ENCODE assay signal across 21 cellular contexts in the genomic region with DNA sequence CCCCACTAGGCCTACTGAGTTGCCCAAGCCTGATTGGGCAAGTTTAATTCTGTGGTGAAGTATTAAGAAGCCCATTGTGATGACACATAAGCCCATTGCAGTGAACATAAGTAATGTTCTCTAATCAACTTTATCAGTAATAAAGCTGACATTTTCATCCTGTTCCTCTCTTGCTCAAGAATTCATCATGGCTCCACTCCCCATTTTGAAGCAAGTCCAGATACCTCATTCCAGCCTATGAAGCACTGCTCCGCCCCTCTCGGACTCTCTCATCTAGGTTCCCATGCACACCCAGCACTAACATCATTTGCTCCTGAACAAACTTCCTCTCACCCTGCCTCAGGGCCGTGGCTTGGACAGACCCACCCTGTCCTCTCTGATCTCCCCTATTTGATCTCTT. TPM values are rescaled to one million over a fixed set of nuclear protein-coding genes. Genes with fewer than 3 reads are reported as not detected.
DNase-seq lines count a peak whose midpoint lies in the region; ATAC-seq, FAIRE-seq and TF ChIP-seq lines count a peak whose summit lies in the region.
"Had no signal": no experiment of that assay in that cellular context is flagged by ENCODE, and none has a peak within 500 bp of the region (broad histone marks: within the 10 kb centered on the region; RNA-seq: fewer than 3 reads in every experiment).

No MANE protein-coding gene starts in this region.

- no peak overlapping the region for H3K27ac Mint-ChIP-seq in MCF 10A (ENCODE audit: low read depth, unreplicated experiment)
- H3K27ac Mint-ChIP-seq in endothelial cell (ENCODE audit: unreplicated experiment), result no peak overlapping the region
- H3K27ac Mint-ChIP-seq in neural progenitor cell, result peak overlapping the region; percentile 2
- H3K27ac Mint-ChIP-seq: CD14-positive monocyte had no signal

- H3K9me3 Mint-ChIP-seq in MCF 10A (ENCODE audit: unreplicated experiment), result no peaks in the 10 kb centered on the region
- H3K9me3 Mint-ChIP-seq in endothelial cell (ENCODE audit: unreplicated experiment), result no peaks in the 10 kb centered on the region
- H3K9me3 Mint-ChIP-seq in neural progenitor cell, result peaks cover 4% of the 10 kb centered on the region
- H3K9me3 Mint-ChIP-seq: CD4-positive, alpha-beta memory T cell had no signal

- CTCF ChIA-PET in mammary epithelial cell (lab: Charles Lee; ENCODE audit: low non-redundant PET), result no interaction called here
- CTCF ChIA-PET in MCF 10A (lab: Yijun Ruan, JAX), result interaction anchor here (0.5 to 7.3 kb wide), 7 partner anchors 8 to 200 kb away, joined by 3 to 44 read pairs (median 3); no protein-coding TSS in a partner anchor

- H3K36me3 Mint-ChIP-seq in MCF 10A (ENCODE audit: insufficient read depth, unreplicated experiment), result no peaks in the 10 kb centered on the region
- H3K36me3 Mint-ChIP-seq in endothelial cell (ENCODE audit: low read depth, unreplicated experiment), result peaks cover 48% of the 10 kb centered on the region
- peaks cover 44% of the 10 kb centered on the region for H3K36me3 Mint-ChIP-seq in neural progenitor cell
- H3K36me3 Mint-ChIP-seq: CD14-positive monocyte; CD4-positive, alpha-beta memory T cell had no signal

- no peak overlapping the region for H3K9ac ChIP-seq in mammary epithelial cell (ENCODE audit: insufficient read depth, low read length)
- H3K9ac ChIP-seq in neural progenitor cell, result no peak overlapping the region
- H3K9ac ChIP-seq: BLaER1 had no signal

- no TSS peak for BruUV-seq in mammary epithelial cell (replicated peaks; lab: Mats Ljungman, UMichigan)
- BruUV-seq in MCF 10A (replicated peaks; lab: Mats Ljungman, UMichigan), result no TSS peak

- 71% methylated on average over 3 of the region's 3 CpGs for whole genome bisulfite sequencing in mammary epithelial cell (ENCODE audit: low coverage, missing lambda C conversion rate)
- 95 to 96% methylated on average over 3 of the region's 3 CpGs for WGBS in thyroid gland, 2 donors
- 76% methylated on average over 3 of the region's 3 CpGs for WGBS in right lobe of liver (ENCODE audit: insufficient coverage, low coverage, low lambda C conversion rate, missing lambda C conversion rate)

- in situ Hi-C loops in mammary epithelial cell (cut with MboI; ENCODE audit: low sequenced_read_pairs in 2 of 2), result no loop called here

- TF ChIP-seq CTCF in mammary epithelial cell (conservative IDR thresholded peaks at IDR 0.05 in 1 of 2, IDR thresholded peaks at IDR 0.05 in 1 of 2; ENCODE audit: extremely low read depth in 1 of 2, insufficient read depth in 1 of 2, low read depth in 1 of 2, low read length in 2 of 2) (no peak), MCF 10A (IDR thresholded peaks at IDR 0.05; ENCODE audit: unreplicated experiment) (no peak), endothelial cell (IDR thresholded peaks at IDR 0.05; ENCODE audit: unreplicated experiment) (no peak), neural progenitor cell (IDR thresholded peaks at IDR 0.05) (no peak), thyroid gland (IDR thresholded peaks at IDR 0.05) (no peak), right lobe of liver (IDR thresholded peaks at IDR 0.05) (no peak)

- DNase-seq in mammary epithelial cell (peak; percentile 15), MCF 10A (ENCODE audit: unreplicated experiment) (no peak), endothelial cell (ENCODE audit: low spot score) (no peak), neural progenitor cell (ENCODE audit: low spot score) (no peak), HTR-8/SVneo (ENCODE audit: insufficient read length, low spot score) (no peak), thyroid gland (no peak), right lobe of liver (no peak)
- no peak for DNase-seq in activated CD8-positive, alpha-beta memory T cell treated with anti-CD3 and anti-CD28 coated beads, Interleukin-2, amount 50 U/mL, for 48 hours
- DNase-seq: CD4-positive, alpha-beta memory T cell; DMS79 treated with DMSO at 0.1 percent for 48 hours; GF-D8; HCEC 1CT; IMR-90 had no signal

- H3K4me2 ChIP-seq in mammary epithelial cell (ENCODE audit: insufficient read depth, low read depth, low read length) (no peak overlapping the region), neural progenitor cell (no peak overlapping the region)
- H3K4me2 ChIP-seq: A549, BLaER1 had no signal

- H3K36me3 ChIP-seq in mammary epithelial cell (ENCODE audit: insufficient read depth, low read length) (no peaks in the 10 kb centered on the region), neural progenitor cell (no peaks in the 10 kb centered on the region), thyroid gland (no peaks in the 10 kb centered on the region), right lobe of liver (peaks cover 0 to 7% (median 0%) of the 10 kb centered on the region in 4 donors)

- H3K27me3 Mint-ChIP-seq in MCF 10A (ENCODE audit: insufficient read depth, unreplicated experiment) (no peaks in the 10 kb centered on the region), endothelial cell (ENCODE audit: unreplicated experiment) (peaks cover 16% of the 10 kb centered on the region), neural progenitor cell (ENCODE audit: insufficient read depth, low read depth) (peaks cover 2% of the 10 kb centered on the region)
- H3K27me3 Mint-ChIP-seq: CD4-positive, alpha-beta memory T cell had no signal

- FAIRE-seq in HTR-8/SVneo (lab: Jason Lieb, UNC), result no peak
- FAIRE-seq: A549, H1 had no signal

- POLR2A ChIA-PET in MCF 10A (lab: Yijun Ruan, JAX), result interaction anchor here (1.4 kb wide), 1 partner anchor 14 kb away, joined by 6 read pairs; no protein-coding TSS in a partner anchor

- H4K20me1 ChIP-seq in mammary epithelial cell (ENCODE audit: insufficient read depth, low read length) (no peaks in the 10 kb centered on the region), neural progenitor cell (ENCODE audit: low read depth) (peaks cover 98% of the 10 kb centered on the region)

- TF ChIP-seq POLR2A in thyroid gland (IDR thresholded peaks at IDR 0.05), result no peak
- no peak for TF ChIP-seq POLR2A in right lobe of liver (IDR thresholded peaks at IDR 0.05)

- H3K4me3 Mint-ChIP-seq in MCF 10A (ENCODE audit: unreplicated experiment) (no peak overlapping the region), endothelial cell (ENCODE audit: unreplicated experiment) (peak overlapping the region; percentile 61), neural progenitor cell (no peak overlapping the region)
- H3K4me3 Mint-ChIP-seq: CD14-positive monocyte; CD4-positive, alpha-beta memory T cell had no signal

- H3K79me2 ChIP-seq in mammary epithelial cell (ENCODE audit: insufficient read depth, low read length), result no peaks in the 10 kb centered on the region
- peaks cover 50% of the 10 kb centered on the region for H3K79me2 ChIP-seq in neural progenitor cell (ENCODE audit: low read depth)

- dilution Hi-C loops in mammary epithelial cell (cut with HindIII; ENCODE audit: low sequenced_read_pairs), result no loop called here

- H3K27ac ChIP-seq in mammary epithelial cell (ENCODE audit: insufficient read depth, low read depth, low read length) (no peak overlapping the region), neural progenitor cell (no peak overlapping the region), thyroid gland (no peak overlapping the region), right lobe of liver (no peak overlapping the region)
- H3K27ac ChIP-seq: 22Rv1, A549, BLaER1, HL-60 had no signal

- H3K4me3 ChIP-seq in mammary epithelial cell (replicated peaks in 1 of 3; ENCODE audit: insufficient read depth in 1 of 3, low read depth in 2 of 3, low read length in 3 of 3) (no peak overlapping the region), neural progenitor cell (no peak overlapping the region), thyroid gland (replicated peaks in 1 of 3) (no peak overlapping the region), right lobe of liver (no peak overlapping the region)
- H3K4me3 ChIP-seq: A549, BLaER1 had no signal

- peaks cover 19% of the 10 kb centered on the region for H3K4me1 ChIP-seq in mammary epithelial cell (ENCODE audit: insufficient read depth, low read length)
- peaks cover 5% of the 10 kb centered on the region for H3K4me1 ChIP-seq in neural progenitor cell
- peaks cover 14 to 16% of the 10 kb centered on the region in 2 donors for H3K4me1 ChIP-seq in thyroid gland
- peaks cover 0 to 4% (median 0%) of the 10 kb centered on the region in 4 donors for H3K4me1 ChIP-seq in right lobe of liver
- H3K4me1 ChIP-seq: A549 had no signal

- H3K9me3 ChIP-seq in mammary epithelial cell (replicated peaks; ENCODE audit: insufficient read depth, low read length), result no peaks in the 10 kb centered on the region
- no peaks in the 10 kb centered on the region for H3K9me3 ChIP-seq in neural progenitor cell (ENCODE audit: low read depth)
- H3K9me3 ChIP-seq in thyroid gland, result no peaks in the 10 kb centered on the region
- H3K9me3 ChIP-seq in right lobe of liver, result no peaks in the 10 kb centered on the region
- H3K9me3 ChIP-seq: A549, BLaER1 had no signal

- H3K4me1 Mint-ChIP-seq in MCF 10A (ENCODE audit: insufficient read depth, unreplicated experiment) (peaks cover 8% of the 10 kb centered on the region), endothelial cell (ENCODE audit: unreplicated experiment) (peaks cover 17% of the 10 kb centered on the region), neural progenitor cell (peaks cover 15% of the 10 kb centered on the region)

- H3K27me3 ChIP-seq in mammary epithelial cell (ENCODE audit: insufficient read depth, low read length), result no peaks in the 10 kb centered on the region
- no peaks in the 10 kb centered on the region for H3K27me3 ChIP-seq in neural progenitor cell
- H3K27me3 ChIP-seq in thyroid gland, result no peaks in the 10 kb centered on the region
- H3K27me3 ChIP-seq in right lobe of liver, result no peaks in the 10 kb centered on the region
- H3K27me3 ChIP-seq: BLaER1 had no signal

- intact Hi-C loops in mammary epithelial cell (cut with micrococcal nuclease) (no loop called here), MCF 10A (cut with micrococcal nuclease) (no loop called here), thyroid gland (cut with DNase I) (no loop called here), right lobe of liver (cut with DNase I) (no loop called here)

- no peaks in the 10 kb centered on the region for H3F3A ChIP-seq in neural progenitor cell (ENCODE audit: low read depth)

- no peak for ATAC-seq in right lobe of liver
- ATAC-seq: A549 had no signal

- H2AFZ ChIP-seq in mammary epithelial cell (ENCODE audit: low read depth, low read length), result no peak overlapping the region
- no peak overlapping the region for H2AFZ ChIP-seq in neural progenitor cell (replicated peaks)

RNA-seq across cellular contexts. Expression of a gene that starts 10.5 kb away (rescaled TPM):
- total RNA-seq in mammary epithelial cell (1 to 10 TPM in 1 of 2 donors, under 1 TPM in 1; 0.50 to 1.3 TPM), MCF 10A (2022) (0.34 and 0.44 TPM in 2 replicates), endothelial cell (ENCODE audit: unreplicated experiment) (23.0 TPM), neural progenitor cell (ENCODE audit: low replicate concordance) (32.2 and 53.7 TPM in 2 replicates), thyroid gland (10 to 100 TPM in 1 of 4 donors, 1 to 10 TPM in 3; 8.0 to 15.9 (median 8.7) TPM), right lobe of liver (10 to 100 TPM; 12.7 to 23.5 (median 15.1) TPM)
- 1.0 TPM for polyA plus RNA-seq in mammary epithelial cell
- polyA minus RNA-seq in mammary epithelial cell, result not detected

RNA-seq across cellular contexts. Expression of a gene that starts 47.5 kb away (rescaled TPM):
- total RNA-seq in mammary epithelial cell (10 to 100 TPM; 15.0 to 42.8 TPM), MCF 10A (2022) (15.1 and 16.9 TPM in 2 replicates), endothelial cell (ENCODE audit: unreplicated experiment) (not detected), neural progenitor cell (ENCODE audit: low replicate concordance) (0.09 and 0.30 TPM in 2 replicates), thyroid gland (100 to 1,000 TPM; 132 to 313 (median 234) TPM), right lobe of liver (1 to 10 TPM in 1 of 6 experiments, under 1 TPM in 2, not detected in 3; 0.06 to 1.4 (median 0.19) TPM)
- polyA plus RNA-seq in mammary epithelial cell, result 10.5 TPM
- polyA minus RNA-seq in mammary epithelial cell, result 25.9 TPM
- total RNA-seq: HT1080, IMR-90 had no signal
- polyA plus RNA-seq: A549, AG04450, IMR-90 had no signal

RNA-seq across cellular contexts. Expression of a gene that starts 47.6 kb away (rescaled TPM):
- total RNA-seq in mammary epithelial cell, result 1 to 10 TPM; 1.8 to 5.5 TPM
- 2.2 TPM for polyA plus RNA-seq in mammary epithelial cell
- polyA minus RNA-seq in mammary epithelial cell, result not detected
- total RNA-seq in MCF 10A (2022), result 1.3 and 3.0 TPM in 2 replicates
- total RNA-seq in endothelial cell (ENCODE audit: unreplicated experiment), result 1.9 TPM
- not detected in 2 replicates for total RNA-seq in neural progenitor cell (ENCODE audit: low replicate concordance)
- total RNA-seq in thyroid gland, result 100 to 1,000 TPM in 3 of 4 donors, 10 to 100 TPM in 1; 97.0 to 187 (median 150) TPM
- not detected for total RNA-seq in right lobe of liver
- total RNA-seq: H1, IMR-90 had no signal
- polyA plus RNA-seq: AG04450; CD14-positive monocyte; CD4-positive, alpha-beta memory T cell had no signal

Comparison
In these comparisons a context has a peak if more than half of its experiments do, and no peak if none do; other contexts are left out.
1. RNA of a gene that starts 47.6 kb away (total RNA-seq): 97.0 to 187 TPM in thyroid gland; 1.8 to 5.5 TPM in mammary epithelial cell, 1.9 TPM in endothelial cell (single experiment), 1.3 to 3.0 TPM in MCF 10A, not detected in neural progenitor cell and not detected in right lobe of liver; every median in the first group is over 10 times any median in the second.